ENCODE assay signal across 14 cellular contexts in genomic region chr3:138921316-138922292, GRCh38. TPM values are rescaled to one million over a fixed set of nuclear protein-coding genes. Genes with fewer than 3 reads are reported as not detected.
A peak's percentile ranks its signal among the peaks of the same experiment; 100 is the strongest.
DNase-seq lines count a peak whose midpoint lies in the region; ATAC-seq, FAIRE-seq and TF ChIP-seq lines count a peak whose summit lies in the region.
"Had no signal": no experiment of that assay in that cellular context is flagged by ENCODE, and none has a peak within 500 bp of the region (broad histone marks: within the 10 kb centered on the region; RNA-seq: fewer than 3 reads in every experiment).

No MANE protein-coding gene starts in this region.

- H3K36me3 ChIP-seq in trophoblast cell (ENCODE audit: control insufficient read depth in 1 of 2, insufficient read depth in 2 of 2, low read length in 2 of 2): no peaks in the 10 kb centered on the region

- H3K27ac ChIP-seq in trophoblast cell (ENCODE audit: low read depth, low read length): no peak overlapping the region

- H2BK12ac ChIP-seq in trophoblast cell (ENCODE audit: low read length): no peak overlapping the region

- ATAC-seq in HG03442 (IDR thresholded peaks at IDR 0.05; ENCODE audit: unreplicated experiment): no peak
- no peak for ATAC-seq in HG03439 (IDR thresholded peaks at IDR 0.05; ENCODE audit: unreplicated experiment)

- no peak overlapping the region for H3K18ac ChIP-seq in trophoblast cell (ENCODE audit: low read length)

- H3K4me1 ChIP-seq in trophoblast cell (ENCODE audit: control insufficient read depth in 1 of 2, insufficient read depth in 2 of 2, low read length in 2 of 2): peaks cover 0 to 1% of the 10 kb centered on the region in 2 experiments

- FAIRE-seq in RCC 7860 (lab: Jason Lieb, UNC): peak; percentile 94
- FAIRE-seq: colon had no signal

- peak; percentile 93 for DNase-seq in EL
- DNase-seq in RCC 7860 (ENCODE audit: low spot score): peak; percentile 84
- DNase-seq in epithelial cell of esophagus (ENCODE audit: low read depth): peak; percentile 68
- DNase-seq in trophoblast cell: peak; percentile 84 to 92
- no peak for DNase-seq in NCI-H187 treated with DMSO at 0.1 percent for 48 hours (lab: John Stamatoyannopoulos, UW)
- no peak for DNase-seq in stimulated activated CD4-positive, alpha-beta T cell treated with anti-CD3 and anti-CD28 coated beads, Interleukin-2, amount 100 ng/mL, for 48 hours
- DNase-seq: activated T-cell treated with anti-CD3 and anti-CD28 coated beads, Interleukin-2, amount 50 U/mL, for 24 hours; DMS153; H7; NCI-H1417 treated with DMSO at 0.1 percent for 48 hours; stimulated activated CD4-positive, alpha-beta T cell treated with anti-CD3 and anti-CD28 coated beads, Interleukin-2, amount 100 ng/mL, for 24 hours had no signal

- no peak for TF ChIP-seq CTCF in epithelial cell of esophagus (IDR thresholded peaks at IDR 0.05; ENCODE audit: insufficient read depth, low read depth, low read length, missing control alignments)

- H3K79me2 ChIP-seq in trophoblast cell (ENCODE audit: control insufficient read depth, insufficient read depth, low read length, poor library complexity): no peaks in the 10 kb centered on the region

- no peaks in the 10 kb centered on the region for H3K9me3 ChIP-seq in trophoblast cell (ENCODE audit: insufficient read depth, low read depth, low read length)

- no peak overlapping the region for H3K9ac ChIP-seq in trophoblast cell (ENCODE audit: low read length)

- no peak overlapping the region for H3K14ac ChIP-seq in trophoblast cell (ENCODE audit: low read length)

- no peak overlapping the region for H3K23ac ChIP-seq in trophoblast cell (ENCODE audit: low read length)

- H3K4me3 ChIP-seq in epithelial cell of esophagus (ENCODE audit: low read length): no peak overlapping the region
- H3K4me3 ChIP-seq in trophoblast cell (ENCODE audit: low read depth, low read length): no peak overlapping the region

- H2BK5ac ChIP-seq in trophoblast cell (ENCODE audit: low read depth, low read length, poor library complexity): no peak overlapping the region

- H3K4ac ChIP-seq in trophoblast cell (ENCODE audit: low read depth, low read length): no peak overlapping the region

- H3K27me3 ChIP-seq in trophoblast cell (ENCODE audit: insufficient read depth, low read length): no peaks in the 10 kb centered on the region

- H2AFZ ChIP-seq in trophoblast cell (ENCODE audit: insufficient read depth, low read length, poor library complexity): no peak overlapping the region

- H3K4me2 ChIP-seq in trophoblast cell (ENCODE audit: low read length): no peak overlapping the region

- H4K12ac ChIP-seq in trophoblast cell (ENCODE audit: low read depth, low read length): no peak overlapping the region

- no CpG with 5 or more reads among the region's 8 CpGs for WGBS in trophoblast cell (ENCODE audit: extremely low coverage, insufficient coverage, insufficient read length)

- no peak overlapping the region for H4K91ac ChIP-seq in trophoblast cell (ENCODE audit: low read depth, low read length)

- no peak overlapping the region for H2AK5ac ChIP-seq in trophoblast cell (ENCODE audit: low read length)

- H4K8ac ChIP-seq in trophoblast cell (ENCODE audit: low read depth, low read length): no peak overlapping the region

- no peaks in the 10 kb centered on the region for H3K79me1 ChIP-seq in trophoblast cell (ENCODE audit: low read length)

- no peak overlapping the region for H2BK120ac ChIP-seq in trophoblast cell (ENCODE audit: insufficient read depth, low read length, poor library complexity)

RNA-seq across cellular contexts. Expression of gene FOXL2, which starts 25.3 kb away (rescaled TPM):
- polyA plus RNA-seq in trophoblast cell (2013): 0.25 and 0.26 TPM in 2 replicates

RNA-seq across cellular contexts. Expression of gene FOXL2NB, which starts 25.4 kb away (rescaled TPM):
- 0.37 and 0.38 TPM in 2 replicates for polyA plus RNA-seq in trophoblast cell (2013)

Comparison
In these comparisons a context has a peak if more than half of its experiments do, and no peak if none do; other contexts are left out.
1. DNase-seq: peak in EL (single experiment), RCC 7860 (single experiment), epithelial cell of esophagus (single experiment) and trophoblast cell (2 of 2); none in NCI-H187 treated with DMSO at 0.1 percent for 48 hours (single experiment) and stimulated activated CD4-positive, alpha-beta T cell treated with anti-CD3 and anti-CD28 coated beads, Interleukin-2, amount 100 ng/mL, for 48 hours (0 of 2).